8 cellular contexts compared by ENCODE assay signal in the genomic region with DNA sequence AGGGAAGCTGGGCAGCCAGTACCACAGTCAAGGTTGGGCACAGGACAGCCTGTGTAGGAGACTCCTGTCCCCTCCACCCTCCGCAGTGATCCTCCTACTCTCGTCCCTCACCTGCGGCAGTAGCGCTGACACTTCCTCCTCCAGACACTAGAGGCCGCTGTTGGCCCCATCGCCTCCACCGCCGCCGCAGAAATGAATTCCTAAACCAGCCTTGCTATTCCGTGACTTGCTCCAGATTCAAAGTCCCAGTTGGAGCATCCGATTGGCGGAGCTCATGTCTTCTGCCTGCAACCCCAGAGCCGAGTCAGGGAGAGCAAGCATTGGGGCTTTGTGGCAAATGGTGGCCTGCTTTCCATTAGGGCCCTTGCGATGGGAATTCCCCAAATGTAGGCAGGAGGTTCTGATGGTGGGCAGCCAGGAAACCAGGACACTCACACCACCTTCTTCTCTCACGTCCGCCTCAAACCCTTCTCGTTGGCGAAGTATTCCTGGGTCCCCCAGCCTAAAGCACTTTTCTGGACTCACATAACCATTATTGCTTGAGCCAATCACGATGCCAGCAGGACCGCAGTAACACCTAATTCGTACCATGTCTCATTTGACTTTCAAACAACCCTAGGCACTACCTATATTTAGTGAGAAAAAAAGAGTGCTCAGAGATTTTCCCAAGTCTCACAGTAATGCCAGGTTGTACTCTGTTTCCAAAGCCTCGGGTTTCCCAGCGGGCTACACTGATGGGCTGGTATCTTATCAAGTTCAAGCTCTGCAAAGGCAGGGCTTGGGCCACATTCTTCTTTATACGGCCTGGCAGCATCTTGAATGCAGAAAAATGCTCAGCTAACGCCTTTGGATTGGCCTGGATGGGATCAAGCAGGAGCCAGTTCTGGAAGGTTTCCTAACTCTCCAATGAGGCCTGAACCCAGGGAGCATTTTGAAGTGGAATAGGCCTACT. TPM values are rescaled to one million over a fixed set of nuclear protein-coding genes. Genes with fewer than 3 reads are reported as not detected.
DNase-seq lines count a peak whose midpoint lies in the region; ATAC-seq, FAIRE-seq and TF ChIP-seq lines count a peak whose summit lies in the region.

No MANE protein-coding gene starts in this region.

- ATAC-seq in GM19035 (IDR thresholded peaks at IDR 0.05; ENCODE audit: unreplicated experiment): peak; percentile 24

- no peak for FAIRE-seq in frontal cortex (lab: Jason Lieb, UNC)

- peak; percentile 91 for TF ChIP-seq POLR2A in Raji (IDR thresholded peaks at IDR 0.05; ENCODE audit: insufficient read depth, low read depth, low read length)

- H3K27ac ChIP-seq in temporal lobe (ENCODE audit: low read depth, low read length): peak overlapping the region; percentile 100

- DNase-seq in AG20443 (ENCODE audit: low spot score) (peak; percentile 79), Kasumi-1 (lab: John Stamatoyannopoulos, UW) (peak; percentile 26 to 48), frontal cortex (ENCODE audit: low spot score in 2 of 2) (peak; percentile 68 to 69), nucleus accumbens (lab: John Stamatoyannopoulos, UW) (peak in 52 of 56 donors; percentile 34 to 92 (median 76))
- peak; percentile 51 for DNase-seq in activated gamma-delta T cell treated with anti-CD3 and anti-CD28 coated beads, Interleukin-2, amount 50 U/mL, for 16 hours (ENCODE audit: low read depth)

RNA-seq across cellular contexts. Expression of gene DNAJB2, which starts 1.2 kb away (rescaled TPM):
- total RNA-seq in frontal cortex (46.1 TPM), temporal lobe (81.1 TPM)

RNA-seq across cellular contexts. Expression of gene TUBA4A, which starts 24.3 kb away (rescaled TPM):
- total RNA-seq in frontal cortex (2.0 TPM), temporal lobe (2.5 TPM)

RNA-seq across cellular contexts. Expression of gene TUBA4B, which starts 24.9 kb away (rescaled TPM):
- total RNA-seq in frontal cortex (not detected), temporal lobe (not detected)

RNA-seq across cellular contexts. Expression of gene PTPRN, which starts 31.2 kb away (rescaled TPM):
- 24.5 TPM for total RNA-seq in frontal cortex
- total RNA-seq in temporal lobe: 32.7 TPM

RNA-seq across cellular contexts. Expression of gene STK16, which starts 32.7 kb away (rescaled TPM):
- total RNA-seq in frontal cortex: 12.2 TPM
- total RNA-seq in temporal lobe: 13.0 TPM

Comparison
In these comparisons a context has a peak if more than half of its experiments do, and no peak if none do; other contexts are left out.
1. Peak in every context shown above with its lines: DNase-seq, ATAC-seq and H3K27ac ChIP-seq.